In the genomic region with DNA sequence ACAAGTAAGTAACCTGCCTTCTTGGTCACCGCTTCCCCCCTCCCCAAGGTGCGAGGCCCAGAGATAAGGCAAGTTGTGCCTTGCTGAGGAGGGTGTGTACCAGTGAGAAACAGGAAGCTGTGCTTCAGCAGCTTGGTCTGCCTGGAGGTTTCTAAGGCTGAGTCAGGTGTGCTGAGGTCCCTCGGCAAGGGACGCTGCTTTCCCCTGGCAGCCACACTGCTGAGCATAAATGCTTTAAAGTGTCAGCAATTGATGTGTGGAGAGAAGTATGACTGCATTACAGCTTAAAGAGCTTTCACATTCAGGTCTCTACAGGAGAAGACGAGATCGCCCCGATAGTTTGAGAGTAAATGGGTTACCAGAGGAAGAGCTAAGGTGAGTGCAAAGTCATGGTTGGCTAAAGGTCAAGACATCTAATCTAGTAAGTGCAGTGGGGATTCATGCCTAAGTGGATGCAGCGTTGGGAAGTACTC, we compare ENCODE assay signal across 8 cellular contexts.
DNase-seq lines count a peak whose midpoint lies in the region; ATAC-seq lines count a peak whose summit lies in the region.

No MANE protein-coding gene starts in this region.

- H3K27ac Mint-ChIP-seq in activated naive CD4-positive, alpha-beta T cell treated with anti-CD3 and anti-CD28 coated beads, Interleukin-2, amount 50 U/mL, for 72 hours, result peak overlapping the region; percentile 81 to 93

- peak; percentile 100 for ATAC-seq in GM21423 (IDR thresholded peaks at IDR 0.05; ENCODE audit: unreplicated experiment)
- ATAC-seq in activated naive CD4-positive, alpha-beta T cell treated with anti-CD3 and anti-CD28 coated beads, Interleukin-2, amount 50 U/mL, for 72 hours, result peak; percentile 97

- H3K36me3 Mint-ChIP-seq in activated naive CD4-positive, alpha-beta T cell treated with anti-CD3 and anti-CD28 coated beads, Interleukin-2, amount 50 U/mL, for 72 hours, result no peaks in the 10 kb centered on the region

- DNase-seq in DMS53 (lab: John Stamatoyannopoulos, UW) (peak; percentile 86), HT-29 (ENCODE audit: low spot score) (peak; percentile 65), SW 1271 (lab: John Stamatoyannopoulos, UW) (peak; percentile 40 to 60), kidney glomerular epithelial cell (lab: John Stamatoyannopoulos, UW) (peak; percentile 63), occipital lobe (lab: John Stamatoyannopoulos, UW) (no peak)
- DNase-seq in activated naive CD4-positive, alpha-beta T cell treated with anti-CD3 and anti-CD28 coated beads, Interleukin-2, amount 50 U/mL, for 72 hours (ENCODE audit: low spot score in 2 of 2), result peak; percentile 67 to 82
- peak; percentile 45 for DNase-seq in stimulated activated CD8-positive, alpha-beta memory T cell treated with anti-CD3 and anti-CD28 coated beads, Interleukin-12 subunit alpha, Interleukin-12 subunit beta, amount 100 ng/mL, for 1 hour (ENCODE audit: low read depth)

- no peaks in the 10 kb centered on the region for H3K9me3 Mint-ChIP-seq in activated naive CD4-positive, alpha-beta T cell treated with anti-CD3 and anti-CD28 coated beads, Interleukin-2, amount 50 U/mL, for 72 hours
